In the genomic region with DNA sequence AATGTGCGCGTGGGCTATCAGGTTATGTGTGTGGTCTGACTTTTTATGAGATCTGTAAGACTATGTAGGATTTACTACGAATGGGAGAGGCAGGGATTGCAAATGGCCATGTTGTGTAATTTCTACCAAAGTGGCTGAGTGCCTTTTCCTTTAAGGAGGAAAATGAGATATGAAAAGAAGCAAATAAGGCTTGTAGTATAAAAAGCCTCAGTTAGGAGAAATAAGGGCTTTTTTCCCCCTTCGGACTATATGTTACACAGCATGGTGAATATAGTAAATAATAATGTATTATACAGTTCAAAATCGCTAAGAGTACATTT, we compare ENCODE assay signal across 8 cellular contexts. TPM values are rescaled to one million over a fixed set of nuclear protein-coding genes. Genes with fewer than 3 reads are reported as not detected.
DNase-seq lines count a peak whose midpoint lies in the region; ATAC-seq and TF ChIP-seq lines count a peak whose summit lies in the region.

No MANE protein-coding gene starts in this region.

- in situ Hi-C loops in brain microvascular endothelial cell (cut with HindIII; ENCODE audit: low pct_ligation_motif_present, low sequenced_read_pairs): no loop called here

- H3K4me1 ChIP-seq in left ventricle myocardium inferior (peaks cover 41% of the 10 kb centered on the region), mesodermal cell (ENCODE audit: control insufficient read depth, insufficient read depth, low read length, poor library complexity, severe bottlenecking) (no peaks in the 10 kb centered on the region)

- H3K36me3 ChIP-seq in left ventricle myocardium inferior (peaks cover 12% of the 10 kb centered on the region), brain microvascular endothelial cell (replicated peaks) (no peaks in the 10 kb centered on the region), mesodermal cell (ENCODE audit: control insufficient read depth, insufficient read depth, low read length) (peaks cover 6% of the 10 kb centered on the region)

- ATAC-seq in GM21515 (IDR thresholded peaks at IDR 0.05; ENCODE audit: unreplicated experiment): no peak

- H3K27ac ChIP-seq in left ventricle myocardium inferior (replicated peaks) (peak overlapping the region; percentile 86), brain microvascular endothelial cell (peak overlapping the region; percentile 45), mesodermal cell (ENCODE audit: low read depth, low read length, severe bottlenecking) (peak overlapping the region; percentile 73)

- no peaks in the 10 kb centered on the region for H3K27me3 ChIP-seq in left ventricle myocardium inferior (ENCODE audit: low read depth)
- H3K27me3 ChIP-seq in brain microvascular endothelial cell (replicated peaks): no peaks in the 10 kb centered on the region

- H3K4me3 ChIP-seq in left ventricle myocardium inferior (peak overlapping the region; percentile 90), brain microvascular endothelial cell (ENCODE audit: low read depth, low read length) (peak overlapping the region; percentile 97), mesodermal cell (ENCODE audit: extremely low read depth, insufficient read depth, low read length, poor library complexity, severe bottlenecking) (peak overlapping the region; percentile 89)

- intact Hi-C loops in left ventricle myocardium inferior (cut with micrococcal nuclease): loop anchor here (10.0 kb wide), 1 partner anchor 131 kb away; no protein-coding TSS in a partner anchor
- intact Hi-C loops in cardiac septum (cut with DNase I): loop anchor here (5.0 kb wide), 1 partner anchor 113 kb away; no protein-coding TSS in a partner anchor

- no peak for DNase-seq in left ventricle myocardium inferior
- DNase-seq in cardiac septum (ENCODE audit: low spot score): no peak
- DNase-seq in brain microvascular endothelial cell: no peak
- DNase-seq in medulla oblongata (ENCODE audit: extremely low spot score): no peak
- no peak for DNase-seq in NCI-H345 (lab: John Stamatoyannopoulos, UW)
- no peak for DNase-seq in NCI-H1105 (lab: John Stamatoyannopoulos, UW)

- no peaks in the 10 kb centered on the region for H3K9me3 ChIP-seq in left ventricle myocardium inferior (replicated peaks)
- H3K9me3 ChIP-seq in mesodermal cell (ENCODE audit: control insufficient read depth, low read length): no peaks in the 10 kb centered on the region

- TF ChIP-seq CTCF in left ventricle myocardium inferior (IDR thresholded peaks at IDR 0.05; ENCODE audit: borderline replicate concordance) (no peak), brain microvascular endothelial cell (IDR thresholded peaks at IDR 0.05; ENCODE audit: low read depth, low read length, missing control alignments) (no peak)

- 0 to 13% methylated on average over 3 of the region's 5 CpGs for WGBS in mesodermal cell (ENCODE audit: insufficient coverage in 2 of 2), 2 experiments

RNA-seq across cellular contexts. Expression of a gene that starts 0.4 kb away (rescaled TPM):
- total RNA-seq in left ventricle myocardium inferior (22.2 TPM), cardiac septum (11.5 TPM)
- 5.7 TPM for polyA plus RNA-seq in mesodermal cell (2013, experiment 1 of 2)
- 6.2 TPM for polyA plus RNA-seq in mesodermal cell (2013, experiment 2 of 2)
